ENCODE assay signal across 14 cellular contexts in genomic region chr16:64152010-64152767, GRCh38.
A peak's percentile ranks its signal among the peaks of the same experiment; 100 is the strongest.
DNase-seq lines count a peak whose midpoint lies in the region; TF ChIP-seq lines count a peak whose summit lies in the region.
"Had no signal": no experiment of that assay in that cellular context is flagged by ENCODE, and none has a peak within 500 bp of the region (broad histone marks: within the 10 kb centered on the region; RNA-seq: fewer than 3 reads in every experiment).

No MANE protein-coding gene starts in this region.

- peak overlapping the region; percentile 53 for H3K27ac Mint-ChIP-seq in chondrocyte (ENCODE audit: unreplicated experiment)
- H3K27ac Mint-ChIP-seq: endodermal cell had no signal

- DNase-seq in GM03348 (ENCODE audit: low spot score) (peak; percentile 42), NCI-H69 (lab: John Stamatoyannopoulos, UW) (peak; percentile 64), chondrocyte (ENCODE audit: low spot score) (no peak), renal cortical epithelial cell (ENCODE audit: low read depth) (peak; percentile 15), MG63 (no peak), SIG-M5 (lab: John Stamatoyannopoulos, UW) (no peak), lower leg skin (ENCODE audit: low spot score in 2 of 2) (no peak)
- DNase-seq: activated effector memory CD4-positive, alpha-beta T cell treated with anti-CD3 and anti-CD28 coated beads, Interleukin-2, amount 50 U/mL, for 16 hours; DMS53; endodermal cell; occipital lobe; stimulated activated CD4-positive, alpha-beta T cell treated with anti-CD3 and anti-CD28 coated beads, Interleukin-4, amount 100 ng/mL, for 1 hour; T1000 had no signal

- H3K36me3 Mint-ChIP-seq in chondrocyte (ENCODE audit: low read depth), result no peaks in the 10 kb centered on the region

- TF ChIP-seq POLR2A in lower leg skin (IDR thresholded peaks at IDR 0.05), result no peak

- H3K4me3 ChIP-seq in MG63 (no peak overlapping the region), lower leg skin (ENCODE audit: low read depth, poor library complexity, severe bottlenecking) (no peak overlapping the region)
- H3K4me3 ChIP-seq: BLaER1 treated with 17β-estradiol and CSF1 and Interleukin-3, amounts not matched to agents 10 nM and 100 nM had no signal

- no peaks in the 10 kb centered on the region for H3K27me3 ChIP-seq in MG63
- H3K27me3 ChIP-seq: BLaER1 treated with 17β-estradiol and CSF1 and Interleukin-3, amounts not matched to agents 10 nM and 100 nM had no signal

- H3K27me3 Mint-ChIP-seq in chondrocyte (ENCODE audit: low read depth), result no peaks in the 10 kb centered on the region

- no peaks in the 10 kb centered on the region for H3K9me3 ChIP-seq in MG63
- H3K9me3 ChIP-seq: BLaER1 treated with 17β-estradiol and CSF1 and Interleukin-3, amounts not matched to agents 10 nM and 100 nM had no signal

- intact Hi-C loops in lower leg skin (cut with DNase I; ENCODE audit: low total_unique reads), result no loop called here

- WGBS in lower leg skin, 2 donors, result 58 to 60% methylated on average over 5 of the region's 5 CpGs

- H3K4me1 Mint-ChIP-seq in chondrocyte (ENCODE audit: low read depth), result peaks cover 12% of the 10 kb centered on the region
- H3K4me1 Mint-ChIP-seq: endodermal cell had no signal

- TF ChIP-seq CTCF in chondrocyte (IDR thresholded peaks at IDR 0.05), result peak; percentile 20
- TF ChIP-seq CTCF in lower leg skin (IDR thresholded peaks at IDR 0.05), result no peak

- H3K9me3 Mint-ChIP-seq in chondrocyte (ENCODE audit: low read depth), result peaks cover 5% of the 10 kb centered on the region
- H3K9me3 Mint-ChIP-seq: endodermal cell had no signal

- no peaks in the 10 kb centered on the region for H3K36me3 ChIP-seq in MG63
- H3K36me3 ChIP-seq: BLaER1 treated with 17β-estradiol and CSF1 and Interleukin-3, amounts not matched to agents 10 nM and 100 nM had no signal

- H3K4me3 Mint-ChIP-seq in chondrocyte (ENCODE audit: unreplicated experiment), result no peak overlapping the region
- H3K4me3 Mint-ChIP-seq: endodermal cell had no signal

Comparison
In these comparisons a context has a peak if more than half of its experiments do, and no peak if none do; other contexts are left out.
1. DNase-seq: peak in GM03348 (single experiment), NCI-H69 (single experiment) and renal cortical epithelial cell (single experiment); none in chondrocyte (single experiment), MG63 (single experiment), SIG-M5 (single experiment) and lower leg skin (0 of 2).